ENCODE assay signal across 9 cellular contexts in genomic region chr10:68135922-68136718, GRCh38. TPM values are rescaled to one million over a fixed set of nuclear protein-coding genes. Genes with fewer than 3 reads are reported as not detected.
DNase-seq lines count a peak whose midpoint lies in the region; ATAC-seq, FAIRE-seq and TF ChIP-seq lines count a peak whose summit lies in the region.
"Had no signal": no experiment of that assay in that cellular context is flagged by ENCODE, and none has a peak within 500 bp of the region (broad histone marks: within the 10 kb centered on the region; RNA-seq: fewer than 3 reads in every experiment).

No MANE protein-coding gene starts in this region.

- peak overlapping the region; percentile 77 for H3K4me2 ChIP-seq in endothelial cell of umbilical vein (ENCODE audit: insufficient read depth, low read length)

- TF ChIP-seq CTCF in endothelial cell of umbilical vein (IDR thresholded peaks at IDR 0.05; ENCODE audit: extremely low read depth in 1 of 2, insufficient read depth in 1 of 2, low read depth in 1 of 2, low read length in 2 of 2): no peak

- intact Hi-C loops in endothelial cell of umbilical vein (cut with micrococcal nuclease): loop anchor here (1.0 kb wide), 3 partner anchors 17 to 61 kb away; partner anchors contain the start of gene HERC4
- intact Hi-C loops in naive thymus-derived CD4-positive, alpha-beta T cell (cut with micrococcal nuclease): no loop called here

- no peaks in the 10 kb centered on the region for H3K9me1 ChIP-seq in endothelial cell of umbilical vein (replicated peaks; ENCODE audit: control insufficient read depth, extremely low read depth, insufficient read depth, low read length)

- no peaks in the 10 kb centered on the region for H3K9me3 ChIP-seq in NT2/D1 (ENCODE audit: insufficient read depth, low read length)
- H3K9me3 ChIP-seq in endothelial cell of umbilical vein (replicated peaks; ENCODE audit: control insufficient read depth, insufficient read depth, low read length): no peaks in the 10 kb centered on the region
- no peaks in the 10 kb centered on the region for H3K9me3 ChIP-seq in muscle layer of duodenum (ENCODE audit: control insufficient read depth in 1 of 2, low read length in 2 of 2)
- H3K9me3 ChIP-seq in naive thymus-derived CD4-positive, alpha-beta T cell (ENCODE audit: control insufficient read depth in 2 of 3, low read length in 3 of 3): no peaks in the 10 kb centered on the region

- in situ Hi-C loops in Caki2 (cut with HindIII; ENCODE audit: low pct_unique_long_range_greater_than_20kb, low sequenced_read_pairs): no loop called here

- POLR2A ChIA-PET in endothelial cell of umbilical vein (lab: Charles Lee): no interaction called here
- POLR2A ChIA-PET in naive thymus-derived CD4-positive, alpha-beta T cell (lab: Charles Lee): no interaction called here

- H3K27me3 Mint-ChIP-seq in naive thymus-derived CD4-positive, alpha-beta T cell: peaks cover 0 to 32% (median 12%) of the 10 kb centered on the region in 5 donors

- H3K36me3 Mint-ChIP-seq in naive thymus-derived CD4-positive, alpha-beta T cell: no peaks in the 10 kb centered on the region

- H3K79me2 ChIP-seq in endothelial cell of umbilical vein (ENCODE audit: control insufficient read depth, insufficient read depth, low read length): no peaks in the 10 kb centered on the region

- H3K27me3 ChIP-seq in NT2/D1 (ENCODE audit: insufficient read depth, insufficient read length) (no peaks in the 10 kb centered on the region), endothelial cell of umbilical vein (ENCODE audit: control insufficient read depth in 2 of 2, insufficient read depth in 2 of 2, low read length in 2 of 2) (no peaks in the 10 kb centered on the region), muscle layer of duodenum (ENCODE audit: low read depth, low read length) (no peaks in the 10 kb centered on the region)
- no peaks in the 10 kb centered on the region for H3K27me3 ChIP-seq in naive thymus-derived CD4-positive, alpha-beta T cell (ENCODE audit: control insufficient read depth in 2 of 2, insufficient read depth in 2 of 2, low read length in 2 of 2)

- H3K4me1 Mint-ChIP-seq in naive thymus-derived CD4-positive, alpha-beta T cell: peaks cover 0 to 2% (median 0%) of the 10 kb centered on the region in 7 donors

- dilution Hi-C loops in endothelial cell of umbilical vein (cut with MboI; ENCODE audit: extremely low pct_ligation_motif_present, low sequenced_read_pairs): no loop called here

- DNase-seq in Caki2 (ENCODE audit: low read depth): peak; percentile 87
- DNase-seq in NT2/D1 (ENCODE audit: low read depth, low spot score): peak; percentile 3
- DNase-seq in endothelial cell of umbilical vein (ENCODE audit: low read depth, low spot score): peak; percentile 92
- no peak for DNase-seq in activated gamma-delta T cell treated with Interleukin-2 at 50 U/mL for 16 hours
- no peak for DNase-seq in erythroblast (lab: John Stamatoyannopoulos, UW)
- no peak for DNase-seq in GM12892 (ENCODE audit: insufficient read length)
- DNase-seq in naive thymus-derived CD4-positive, alpha-beta T cell: no peak

- peak; percentile 83 for FAIRE-seq in endothelial cell of umbilical vein (lab: Jason Lieb, UNC)
- FAIRE-seq in GM12892 (lab: Jason Lieb, UNC): no peak

- no peaks in the 10 kb centered on the region for H4K20me1 ChIP-seq in endothelial cell of umbilical vein (replicated peaks; ENCODE audit: control insufficient read depth, extremely low read depth, insufficient read depth, low read length)

- peaks cover 0 to 1% (median 0%) of the 10 kb centered on the region in 11 donors for H3K9me3 Mint-ChIP-seq in naive thymus-derived CD4-positive, alpha-beta T cell

- peak; percentile 39 for TF ChIP-seq POLR2A in endothelial cell of umbilical vein (IDR thresholded peaks at IDR 0.05; ENCODE audit: low read depth, low read length)
- no peak for TF ChIP-seq POLR2A in erythroblast (IDR thresholded peaks at IDR 0.05; ENCODE audit: low read length)
- no peak for TF ChIP-seq POLR2A in GM12892 (IDR thresholded peaks at IDR 0.05; ENCODE audit: low read depth, low read length)

- H3K9ac ChIP-seq in NT2/D1 (ENCODE audit: insufficient read length, low read depth) (no peak overlapping the region), endothelial cell of umbilical vein (replicated peaks; ENCODE audit: extremely low read depth, insufficient read depth, low read length) (peak overlapping the region; percentile 67)

- H3K27ac ChIP-seq in endothelial cell of umbilical vein (ENCODE audit: insufficient read depth, low read depth, low read length) (peak overlapping the region; percentile 96), muscle layer of duodenum (ENCODE audit: low read length) (peak overlapping the region; percentile 65)
- H3K27ac ChIP-seq in naive thymus-derived CD4-positive, alpha-beta T cell (ENCODE audit: low read depth, low read length): no peak overlapping the region

- H3K27ac Mint-ChIP-seq in naive thymus-derived CD4-positive, alpha-beta T cell: no peak overlapping the region

- no TSS peak for BruUV-seq in endothelial cell of umbilical vein (replicated peaks; lab: Mats Ljungman, UMichigan)

- H3K4me1 ChIP-seq in NT2/D1 (ENCODE audit: insufficient read depth, insufficient read length) (no peaks in the 10 kb centered on the region), endothelial cell of umbilical vein (ENCODE audit: control insufficient read depth, extremely low read depth, insufficient read depth, low read length) (peaks cover 35% of the 10 kb centered on the region), muscle layer of duodenum (ENCODE audit: control insufficient read depth in 1 of 2, insufficient read depth in 2 of 2, low read length in 2 of 2) (no peaks in the 10 kb centered on the region)
- H3K4me1 ChIP-seq in naive thymus-derived CD4-positive, alpha-beta T cell (ENCODE audit: control insufficient read depth in 2 of 2, insufficient read depth in 2 of 2, low read length in 2 of 2): no peaks in the 10 kb centered on the region

- CTCF ChIA-PET in endothelial cell of umbilical vein (lab: Charles Lee): interaction anchor here (0.7 to 1.2 kb wide), 3 partner anchors 16 to 53 kb away, joined by 3 to 6 read pairs (median 4); no protein-coding TSS in a partner anchor
- CTCF ChIA-PET in naive thymus-derived CD4-positive, alpha-beta T cell (lab: Charles Lee): no interaction called here

- H2AFZ ChIP-seq in endothelial cell of umbilical vein (ENCODE audit: low read depth, low read length): peak overlapping the region; percentile 10

- H3K36me3 ChIP-seq in NT2/D1 (ENCODE audit: insufficient read depth, insufficient read length, low read length): no peaks in the 10 kb centered on the region
- H3K36me3 ChIP-seq in endothelial cell of umbilical vein (ENCODE audit: control insufficient read depth in 2 of 2, extremely low read depth in 1 of 2, insufficient read depth in 2 of 2, low read length in 2 of 2): no peaks in the 10 kb centered on the region
- no peaks in the 10 kb centered on the region for H3K36me3 ChIP-seq in muscle layer of duodenum (ENCODE audit: control insufficient read depth in 1 of 2, insufficient read depth in 2 of 2, low read length in 2 of 2)
- H3K36me3 ChIP-seq in naive thymus-derived CD4-positive, alpha-beta T cell (ENCODE audit: control insufficient read depth in 2 of 3, insufficient read depth in 3 of 3, low read length in 3 of 3): no peaks in the 10 kb centered on the region

- no peak overlapping the region for H3K4me3 Mint-ChIP-seq in naive thymus-derived CD4-positive, alpha-beta T cell

- ATAC-seq in naive thymus-derived CD4-positive, alpha-beta T cell: no peak

- no peak overlapping the region for H3K4me3 ChIP-seq in NT2/D1 (ENCODE audit: insufficient read length, low read depth)
- H3K4me3 ChIP-seq in endothelial cell of umbilical vein (replicated peaks in 1 of 3; ENCODE audit: insufficient read depth in 1 of 3, low read depth in 1 of 3, low read length in 3 of 3): peak overlapping the region in 1 of 3 experiments; percentile 28
- no peak overlapping the region for H3K4me3 ChIP-seq in muscle layer of duodenum (ENCODE audit: low read depth in 1 of 2, low read length in 2 of 2)
- H3K4me3 ChIP-seq in naive thymus-derived CD4-positive, alpha-beta T cell (ENCODE audit: low read length): no peak overlapping the region

TF ChIP-seq in endothelial cell of umbilical vein, 7 proteins besides CTCF, POLR2A, EP300 and RAD21:
- TF ChIP-seq FOS (IDR thresholded peaks at IDR 0.05; ENCODE audit: borderline replicate concordance, insufficient read depth, low read length) (peak; percentile 91), GATA2 (IDR thresholded peaks at IDR 0.05; ENCODE audit: insufficient read depth, insufficient read length, low read depth, low read length) (peak; percentile 72), POLR2AphosphoS5 (IDR thresholded peaks at IDR 0.05; ENCODE audit: insufficient read depth, low read depth, low read length) (peak; percentile 77), EZH2 (IDR thresholded peaks at IDR 0.05; ENCODE audit: borderline replicate concordance, low read depth, low read length, severe bottlenecking) (no peak), JUN (IDR thresholded peaks at IDR 0.05; ENCODE audit: borderline replicate concordance, insufficient read depth, insufficient read length, low read depth) (peak; percentile 90), MAX (IDR thresholded peaks at IDR 0.05; ENCODE audit: insufficient read depth, insufficient read length) (no peak)

RNA-seq across cellular contexts. Expression of gene MYPN, which starts 26.8 kb away (rescaled TPM):
- total RNA-seq in Caki2 (2014; rRNA removed; shearing (Covaris generic); ENCODE audit: low replicate concordance): 0.64 TPM in 1 of 2 replicates, not detected in the other
- not detected in 2 replicates for total RNA-seq in endothelial cell of umbilical vein
- polyA plus RNA-seq in endothelial cell of umbilical vein: 0.01 TPM in 1 of 2 replicates, not detected in the other
- 0.03 TPM in 2 replicates for polyA plus RNA-seq in endothelial cell of umbilical vein (2011; cell fraction: cytosol; rRNA removed)
- 0.03 and 0.04 TPM in 2 replicates for polyA plus RNA-seq in endothelial cell of umbilical vein (2011; cell fraction: nucleus; rRNA removed)
- 0.07 and 0.23 TPM in 2 replicates for polyA plus RNA-seq in endothelial cell of umbilical vein (2012)
- 0.04 TPM in 1 of 2 replicates, not detected in the other for polyA minus RNA-seq in endothelial cell of umbilical vein
- polyA minus RNA-seq in endothelial cell of umbilical vein (2011; cell fraction: cytosol; rRNA and poly(A)+ RNA removed): 46.0 TPM
- 0.10 TPM in 1 of 2 replicates, not detected in the other for polyA minus RNA-seq in endothelial cell of umbilical vein (2011; cell fraction: nucleus; rRNA and poly(A)+ RNA removed)
- 0.08 TPM for polyA plus RNA-seq in GM12892 (2012; ENCODE audit: missing spikeins)
- not detected for total RNA-seq in naive thymus-derived CD4-positive, alpha-beta T cell
- not detected for polyA plus RNA-seq in naive thymus-derived CD4-positive, alpha-beta T cell
- total RNA-seq: mononuclear cell had no signal

Comparison
In these comparisons a context has a peak if more than half of its experiments do, and no peak if none do; other contexts are left out.
1. DNase-seq: peak in Caki2 (single experiment), NT2/D1 (single experiment) and endothelial cell of umbilical vein (single experiment); none in activated gamma-delta T cell treated with Interleukin-2 at 50 U/mL for 16 hours (single experiment), erythroblast (0 of 2), GM12892 (single experiment) and naive thymus-derived CD4-positive, alpha-beta T cell (0 of 9).